Comparison of ENCODE assay signal across 7 cellular contexts in genomic region chr7:135658564-135658963, GRCh38.
"Had no signal": no experiment of that assay in that cellular context is flagged by ENCODE, and none has a peak within 500 bp of the region (broad histone marks: within the 10 kb centered on the region; RNA-seq: fewer than 3 reads in every experiment).

No MANE protein-coding gene starts in this region.

- H3K36me3 Mint-ChIP-seq: IgD-negative memory B cell had no signal

- DNase-seq: GOT3, H9, HCEC 1CT, HFFc6 had no signal

- H3K27me3 Mint-ChIP-seq: IgD-negative memory B cell had no signal

- FAIRE-seq: H54, HepG2 had no signal

- ATAC-seq: HepG2 had no signal

- H3K4me3 Mint-ChIP-seq: H9, HFFc6 had no signal

- H3K27ac Mint-ChIP-seq: HFFc6, IgD-negative memory B cell had no signal

- H3K9me3 Mint-ChIP-seq: H9, HFFc6 had no signal
